ENCODE assay signal across 9 cellular contexts in the genomic region with DNA sequence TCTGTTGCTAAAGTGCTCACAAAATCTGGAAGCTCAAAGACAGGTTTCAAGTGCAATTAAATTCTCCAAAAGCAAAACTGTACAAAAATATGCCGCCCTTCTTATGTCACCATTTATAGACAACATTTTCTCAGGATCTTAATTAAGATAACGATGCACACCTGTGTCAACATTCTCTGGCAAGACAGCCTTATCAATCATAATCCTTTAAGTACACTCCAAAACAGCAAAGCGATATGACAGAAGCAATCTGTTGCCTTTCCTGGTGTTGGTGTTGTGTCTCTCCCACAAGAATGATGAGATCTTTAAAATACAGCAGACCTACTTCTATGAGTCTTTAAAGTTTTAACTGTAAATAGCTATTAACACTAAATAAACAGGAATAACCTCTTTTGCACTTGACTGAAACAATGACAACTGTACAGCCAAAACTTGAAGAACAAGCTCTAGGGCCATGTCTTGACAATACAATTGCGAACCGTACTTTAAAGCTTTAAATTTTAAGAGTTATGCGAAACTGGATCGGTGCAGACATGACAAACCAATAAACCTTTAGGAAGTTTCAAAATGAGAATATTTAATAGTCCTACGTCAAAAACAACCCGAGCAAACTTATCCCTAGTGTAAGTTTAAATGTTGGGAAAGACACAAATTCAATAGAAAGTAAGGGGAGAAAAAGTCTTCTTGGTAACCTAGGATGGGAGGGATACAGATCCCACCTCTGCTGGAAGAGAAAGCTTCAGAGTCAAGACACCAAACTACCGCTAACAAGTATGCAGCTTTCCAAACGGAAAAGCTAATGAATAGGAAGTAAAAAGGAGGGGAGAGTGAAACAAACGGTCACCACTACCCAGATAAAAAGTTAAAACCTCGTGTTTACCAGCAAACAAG.
DNase-seq lines count a peak whose midpoint lies in the region.
"Had no signal": no experiment of that assay in that cellular context is flagged by ENCODE, and none has a peak within 500 bp of the region (broad histone marks: within the 10 kb centered on the region; RNA-seq: fewer than 3 reads in every experiment).

No MANE protein-coding gene starts in this region.

- peak overlapping the region; percentile 49 to 80 (median 63) for H3K4me3 ChIP-seq in skin epidermis

- DNase-seq in NCI-H510A treated with DMSO at 0.1 percent for 48 hours (lab: John Stamatoyannopoulos, UW): peak; percentile 49
- no peak for DNase-seq in NCI-H510A (lab: John Stamatoyannopoulos, UW)
- DNase-seq in NCI-H69 (lab: John Stamatoyannopoulos, UW): peak; percentile 75
- DNase-seq in epithelial cell of prostate (ENCODE audit: low read depth, low spot score): no peak
- DNase-seq in kidney glomerular epithelial cell (lab: John Stamatoyannopoulos, UW): no peak
- DNase-seq in NCI-H526 treated with DMSO at 0.1 percent for 48 hours (lab: John Stamatoyannopoulos, UW): no peak
- DNase-seq in NCI-H526 (lab: John Stamatoyannopoulos, UW): no peak
- DNase-seq: stimulated activated CD4-positive, alpha-beta T cell treated with anti-CD3 and anti-CD28 coated beads, Interleukin-2, amount 100 ng/mL, for 48 hours had no signal

- H3K27ac ChIP-seq in epithelial cell of prostate (peak overlapping the region; percentile 97), skin epidermis (peak overlapping the region in 20 of 21 experiments; percentile 3 to 97 (median 88))

Comparison
In these comparisons a context has a peak if more than half of its experiments do, and no peak if none do; other contexts are left out.
1. DNase-seq: peak in NCI-H510A treated with DMSO at 0.1 percent for 48 hours (single experiment) and NCI-H69 (single experiment); none in NCI-H510A (single experiment), epithelial cell of prostate (single experiment), kidney glomerular epithelial cell (single experiment), NCI-H526 treated with DMSO at 0.1 percent for 48 hours (single experiment) and NCI-H526 (0 of 2).